8 cellular contexts compared by ENCODE assay signal in genomic region chr10:131979336-131979735, GRCh38. TPM values are rescaled to one million over a fixed set of nuclear protein-coding genes. Genes with fewer than 3 reads are reported as not detected.
DNase-seq lines count a peak whose midpoint lies in the region; ATAC-seq and TF ChIP-seq lines count a peak whose summit lies in the region.

No MANE protein-coding gene starts in this region.

- H3K36me3 ChIP-seq in fibroblast of lung (ENCODE audit: control insufficient read depth, insufficient read depth, low read length): no peaks in the 10 kb centered on the region

- H3K27me3 ChIP-seq in fibroblast of lung (ENCODE audit: control insufficient read depth, insufficient read depth, low read length): no peaks in the 10 kb centered on the region

- ATAC-seq in HG02588 (IDR thresholded peaks at IDR 0.05; ENCODE audit: unreplicated experiment) (no peak), GM21825 (IDR thresholded peaks at IDR 0.05; ENCODE audit: unreplicated experiment) (no peak), HG02885 (IDR thresholded peaks at IDR 0.05; ENCODE audit: poor library complexity, unreplicated experiment) (no peak)

- TF ChIP-seq CTCF in GM12864 (IDR thresholded peaks at IDR 0.05; ENCODE audit: low read depth, low read length, missing control alignments) (no peak), WI38 (IDR thresholded peaks at IDR 0.05; ENCODE audit: low read depth, low read length) (no peak), fibroblast of lung (conservative IDR thresholded peaks at IDR 0.05 in 1 of 2, IDR thresholded peaks at IDR 0.05 in 1 of 2; ENCODE audit: low read depth in 1 of 2, low read length in 2 of 2) (no peak), retinal pigment epithelial cell (conservative IDR thresholded peaks at IDR 0.05; ENCODE audit: low read depth, low read length) (no peak)

- H4K20me1 ChIP-seq in fibroblast of lung (ENCODE audit: control insufficient read depth, extremely low read depth, insufficient read depth, low read length): no peaks in the 10 kb centered on the region

- H3K4me3 ChIP-seq in GM12864 (ENCODE audit: low read depth, low read length) (peak overlapping the region; percentile 96; the same call in 1 of the 2 replicates), WI38 (ENCODE audit: low read depth, low read length) (peak overlapping the region; percentile 95), fibroblast of lung (replicated peaks in 1 of 4; ENCODE audit: control extremely low read depth in 1 of 4, insufficient read depth in 1 of 4, low read depth in 3 of 4, low read length in 4 of 4) (peak overlapping the region; percentile 40 to 94 (median 74)), retinal pigment epithelial cell (ENCODE audit: low read length) (peak overlapping the region; percentile 74)

- no peak overlapping the region for H2AFZ ChIP-seq in fibroblast of lung (ENCODE audit: low read length)

- no peaks in the 10 kb centered on the region for H3K9me3 ChIP-seq in fibroblast of lung (ENCODE audit: control insufficient read depth, insufficient read depth, low read depth, low read length)

- peak overlapping the region; percentile 77 for H3K4me2 ChIP-seq in fibroblast of lung (ENCODE audit: extremely low read depth, insufficient read depth, low read length)

- peaks cover 3% of the 10 kb centered on the region for H3K4me1 ChIP-seq in fibroblast of lung (ENCODE audit: control insufficient read depth, extremely low read depth, insufficient read depth, low read length)

- peaks cover 70% of the 10 kb centered on the region for H3K79me2 ChIP-seq in fibroblast of lung (ENCODE audit: control insufficient read depth, insufficient read depth, low read length)

- no peak overlapping the region for H3K9ac ChIP-seq in fibroblast of lung (ENCODE audit: insufficient read depth, low read length)

- DNase-seq in GM12864 (ENCODE audit: low read depth): no peak
- no peak for DNase-seq in fibroblast of lung (ENCODE audit: low read depth in 2 of 2)
- DNase-seq in retinal pigment epithelial cell (ENCODE audit: low read depth): no peak
- DNase-seq in NCI-H226: no peak

- H3K27ac ChIP-seq in fibroblast of lung (ENCODE audit: insufficient read depth, low read length): peak overlapping the region; percentile 19

RNA-seq across cellular contexts. Expression of gene BNIP3, which starts 2.4 kb away (rescaled TPM):
- total RNA-seq in fibroblast of lung: 62.4 and 66.5 TPM in 2 replicates
- 64.4 and 104 TPM in 2 replicates for polyA plus RNA-seq in fibroblast of lung
- polyA plus RNA-seq in fibroblast of lung (2012): 63.8 and 103 TPM in 2 replicates
- polyA minus RNA-seq in fibroblast of lung (ENCODE audit: low replicate concordance): 8.4 and 12.1 TPM in 2 replicates
